Comparison of ENCODE assay signal across 6 cellular contexts in the genomic region with DNA sequence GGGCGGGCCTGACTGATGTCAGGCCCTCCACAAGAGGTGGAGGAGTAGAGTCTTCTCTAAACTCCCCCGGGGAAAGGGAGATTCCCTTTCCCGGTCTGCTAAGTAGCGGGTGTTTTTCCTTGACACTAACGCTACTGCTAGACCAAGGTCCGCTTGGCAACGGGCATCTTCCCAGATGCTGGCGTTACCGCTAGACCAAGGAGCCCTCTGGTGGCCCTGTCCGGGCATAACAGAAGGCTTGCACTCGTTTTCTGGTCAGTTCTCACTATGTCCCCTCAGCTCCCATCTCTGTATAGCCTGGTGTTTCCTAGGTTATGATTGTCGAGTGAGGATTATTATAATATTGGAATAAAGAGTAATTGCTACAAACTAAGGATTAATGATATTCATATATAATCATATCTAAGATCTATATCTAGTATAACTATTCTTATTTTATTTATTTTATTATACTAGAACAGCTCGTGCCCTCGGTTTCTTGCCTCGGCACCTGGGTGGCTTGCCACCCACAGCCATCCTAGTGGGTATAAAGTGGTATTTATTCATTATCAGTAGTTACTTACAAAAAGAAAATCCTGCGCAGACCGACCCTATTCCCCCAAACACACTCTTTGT. TPM values are rescaled to one million over a fixed set of nuclear protein-coding genes. Genes with fewer than 3 reads are reported as not detected.
A peak's percentile ranks its signal among the peaks of the same experiment; 100 is the strongest.
DNase-seq lines count a peak whose midpoint lies in the region; TF ChIP-seq lines count a peak whose summit lies in the region.
"Not testable (repeated sequence)": the region's sequence is repeated elsewhere in the genome, so short reads cannot be mapped to it uniquely, and the experiment has no call there.

No MANE protein-coding gene starts in this region.

- intact Hi-C loops in uterus (cut with DNase I; ENCODE audit: low total_unique reads), result not testable (repeated sequence)

- peaks cover 31% of the 10 kb centered on the region for H3K79me1 ChIP-seq in mesenchymal stem cell (replicated peaks; ENCODE audit: low read length, poor library complexity, severe bottlenecking)

- H3K4me1 Mint-ChIP-seq in activated CD4-positive, alpha-beta T cell treated with anti-CD3 and anti-CD28 coated beads, Interleukin-2, amount 10 ng/mL, durations not matched to agents 7 days and 5 days, result peaks cover 16% of the 10 kb centered on the region

- H2BK12ac ChIP-seq in mesenchymal stem cell (ENCODE audit: low read length in 2 of 2), result not testable (repeated sequence)

- not testable (repeated sequence) for H3K9ac ChIP-seq in mesenchymal stem cell (ENCODE audit: low read length)

- not testable (repeated sequence) for H3K27me3 ChIP-seq in mesenchymal stem cell (ENCODE audit: control insufficient read depth in 1 of 2, insufficient read depth in 1 of 2, low read length in 2 of 2); uterus

- not testable (repeated sequence) for H3K18ac ChIP-seq in mesenchymal stem cell (ENCODE audit: low read depth in 1 of 2, low read length in 2 of 2)

- DNase-seq in NCI-H226 (peak; percentile 32), erythroblast (lab: John Stamatoyannopoulos, UW) (peak; percentile 44 to 49), mesenchymal stem cell (peak; percentile 75), uterus (peak; percentile 64 to 71)
- DNase-seq in activated CD4-positive, alpha-beta T cell treated with anti-CD3 and anti-CD28 coated beads, Interleukin-2, amount 10 ng/mL, durations not matched to agents 7 days and 5 days, result peak; percentile 20

- not testable (repeated sequence) for H3K4ac ChIP-seq in mesenchymal stem cell (ENCODE audit: low read depth in 1 of 2, low read length in 2 of 2)

- TF ChIP-seq POLR2A in erythroblast (IDR thresholded peaks at IDR 0.05; ENCODE audit: low read length); uterus (IDR thresholded peaks at IDR 0.05): not testable (repeated sequence)

- 61% methylated on average over 12 of the region's 17 CpGs for WGBS in mesenchymal stem cell

- not testable (repeated sequence) for H4K91ac ChIP-seq in mesenchymal stem cell (ENCODE audit: low read length)

- H3K27ac Mint-ChIP-seq in activated CD4-positive, alpha-beta T cell treated with anti-CD3 and anti-CD28 coated beads, Interleukin-2, amount 10 ng/mL, durations not matched to agents 7 days and 5 days, result not testable (repeated sequence)

- H2BK15ac ChIP-seq in mesenchymal stem cell (ENCODE audit: low read depth, poor library complexity, severe bottlenecking), result not testable (repeated sequence)

- H4K8ac ChIP-seq in mesenchymal stem cell (ENCODE audit: low read length), result not testable (repeated sequence)

- not testable (repeated sequence) for H3K27ac ChIP-seq in mesenchymal stem cell (ENCODE audit: low read length, poor library complexity, severe bottlenecking); uterus

- peaks cover 80 to 94% of the 10 kb centered on the region in 2 experiments for H3K36me3 ChIP-seq in mesenchymal stem cell (ENCODE audit: control insufficient read depth in 1 of 2, insufficient read depth in 2 of 2, low read depth in 1 of 2, low read length in 2 of 2)
- H3K36me3 ChIP-seq in uterus, result not testable (repeated sequence)

- not testable (repeated sequence) for H3K4me3 ChIP-seq in mesenchymal stem cell (ENCODE audit: insufficient read depth in 1 of 2, low read depth in 1 of 2, low read length in 2 of 2); uterus

- not testable (repeated sequence) for H2BK120ac ChIP-seq in mesenchymal stem cell (ENCODE audit: low read depth, low read length)

- H3K4me1 ChIP-seq in mesenchymal stem cell (ENCODE audit: control insufficient read depth, insufficient read depth, low read depth, low read length); uterus: not testable (repeated sequence)

- POLR2A ChIA-PET in activated CD4-positive, alpha-beta T cell treated with anti-CD3 and anti-CD28 coated beads, Interleukin-2, amount 10 ng/mL, durations not matched to agents 7 days and 5 days (lab: Charles Lee), result not testable (repeated sequence)

- H2BK5ac ChIP-seq in mesenchymal stem cell (ENCODE audit: low read depth, low read length, poor library complexity, severe bottlenecking), result not testable (repeated sequence)

- not testable (repeated sequence) for H2AFZ ChIP-seq in mesenchymal stem cell (ENCODE audit: low read depth, low read length)

- not testable (repeated sequence) for H3K4me3 Mint-ChIP-seq in activated CD4-positive, alpha-beta T cell treated with anti-CD3 and anti-CD28 coated beads, Interleukin-2, amount 10 ng/mL, durations not matched to agents 7 days and 5 days

- not testable (repeated sequence) for H3K23ac ChIP-seq in mesenchymal stem cell (ENCODE audit: low read length in 2 of 2)

- H3K14ac ChIP-seq in mesenchymal stem cell (ENCODE audit: low read length in 2 of 2), result not testable (repeated sequence)

- not testable (repeated sequence) for H3K9me3 Mint-ChIP-seq in activated CD4-positive, alpha-beta T cell treated with anti-CD3 and anti-CD28 coated beads, Interleukin-2, amount 10 ng/mL, durations not matched to agents 7 days and 5 days

- not testable (repeated sequence) for H3K27me3 Mint-ChIP-seq in activated CD4-positive, alpha-beta T cell treated with anti-CD3 and anti-CD28 coated beads, Interleukin-2, amount 10 ng/mL, durations not matched to agents 7 days and 5 days

- H3K4me2 ChIP-seq in mesenchymal stem cell (ENCODE audit: low read length, poor library complexity, severe bottlenecking), result not testable (repeated sequence)

- peaks cover 55% of the 10 kb centered on the region for H3K36me3 Mint-ChIP-seq in activated CD4-positive, alpha-beta T cell treated with anti-CD3 and anti-CD28 coated beads, Interleukin-2, amount 10 ng/mL, durations not matched to agents 7 days and 5 days (ENCODE audit: low read depth)

- CTCF ChIA-PET in activated CD4-positive, alpha-beta T cell treated with anti-CD3 and anti-CD28 coated beads, Interleukin-2, amount 10 ng/mL, durations not matched to agents 7 days and 5 days (lab: Charles Lee), result interaction anchor here (0.6 to 1.1 kb wide), 5 partner anchors 10 to 248 kb away, joined by 3 to 6 read pairs (median 3); no protein-coding TSS in a partner anchor

- TF ChIP-seq CTCF in GM12872 (IDR thresholded peaks at IDR 0.05; ENCODE audit: insufficient read depth, low read depth, low read length) (peak; percentile 67), uterus (IDR thresholded peaks at IDR 0.05) (peak; percentile 29 to 64 (median 52))

- not testable (repeated sequence) for H2AK5ac ChIP-seq in mesenchymal stem cell (ENCODE audit: low read length, severe bottlenecking)

- not testable (repeated sequence) for H3K9me3 ChIP-seq in mesenchymal stem cell (ENCODE audit: control insufficient read depth, low read length); uterus

RNA-seq across cellular contexts. Expression of gene BUD31, which starts 6.9 kb away (rescaled TPM):
- 100 to 1,000 TPM in 1 of 2 experiments, 10 to 100 TPM in 1; 94.2 to 115 TPM for total RNA-seq in activated CD4-positive, alpha-beta T cell treated with anti-CD3 and anti-CD28 coated beads, Interleukin-2, amount 10 ng/mL, durations not matched to agents 7 days and 5 days
- polyA plus RNA-seq in mesenchymal stem cell (2013, experiment 1 of 2), result 171 TPM
- 175 TPM for polyA plus RNA-seq in mesenchymal stem cell (2013, experiment 2 of 2)
- total RNA-seq in uterus, result 10 to 100 TPM; 29.4 to 93.2 (median 54.4) TPM

RNA-seq across cellular contexts. Expression of gene PDAP1, which starts 7.2 kb away (rescaled TPM):
- total RNA-seq in activated CD4-positive, alpha-beta T cell treated with anti-CD3 and anti-CD28 coated beads, Interleukin-2, amount 10 ng/mL, durations not matched to agents 7 days and 5 days, result 10 to 100 TPM; 81.4 to 81.9 TPM
- polyA plus RNA-seq in mesenchymal stem cell (2013, experiment 1 of 2), result 109 TPM
- 104 TPM for polyA plus RNA-seq in mesenchymal stem cell (2013, experiment 2 of 2)
- 100 to 1,000 TPM in 1 of 4 donors, 10 to 100 TPM in 3; 39.9 to 185 (median 72.1) TPM for total RNA-seq in uterus

RNA-seq across cellular contexts. Expression of gene PTCD1, which starts 23.0 kb away (rescaled TPM):
- 1 to 10 TPM; 5.7 to 8.6 TPM for total RNA-seq in activated CD4-positive, alpha-beta T cell treated with anti-CD3 and anti-CD28 coated beads, Interleukin-2, amount 10 ng/mL, durations not matched to agents 7 days and 5 days
- 2.8 TPM for polyA plus RNA-seq in mesenchymal stem cell (2013, experiment 1 of 2)
- polyA plus RNA-seq in mesenchymal stem cell (2013, experiment 2 of 2), result 2.4 TPM
- 10 to 100 TPM in 1 of 4 donors, 1 to 10 TPM in 3; 1.2 to 17.4 (median 7.5) TPM for total RNA-seq in uterus

RNA-seq across cellular contexts. Expression of gene CPSF4, which starts 23.1 kb away (rescaled TPM):
- total RNA-seq in activated CD4-positive, alpha-beta T cell treated with anti-CD3 and anti-CD28 coated beads, Interleukin-2, amount 10 ng/mL, durations not matched to agents 7 days and 5 days, result 10 to 100 TPM; 58.5 to 61.9 TPM
- 26.1 TPM for polyA plus RNA-seq in mesenchymal stem cell (2013, experiment 1 of 2)
- 26.9 TPM for polyA plus RNA-seq in mesenchymal stem cell (2013, experiment 2 of 2)
- total RNA-seq in uterus, result 10 to 100 TPM; 23.8 to 67.9 (median 38.4) TPM

RNA-seq across cellular contexts. Expression of gene ARPC1B, which starts 41.1 kb away (rescaled TPM):
- 100 to 1,000 TPM; 361 to 399 TPM for total RNA-seq in activated CD4-positive, alpha-beta T cell treated with anti-CD3 and anti-CD28 coated beads, Interleukin-2, amount 10 ng/mL, durations not matched to agents 7 days and 5 days
- polyA plus RNA-seq in mesenchymal stem cell (2013, experiment 1 of 2), result 211 TPM
- 214 TPM for polyA plus RNA-seq in mesenchymal stem cell (2013, experiment 2 of 2)
- total RNA-seq in uterus, result 100 to 1,000 TPM in 3 of 4 donors, 10 to 100 TPM in 1; 74.5 to 275 (median 196) TPM

Comparison
In these comparisons a context has a peak if more than half of its experiments do, and no peak if none do; other contexts are left out.
1. DNase-seq: peak in every context shown above with its lines; median percentile 75 in mesenchymal stem cell; 68 in uterus; 46 in erythroblast; 32 in NCI-H226; 20 in activated CD4-positive, alpha-beta T cell treated with anti-CD3 and anti-CD28 coated beads, Interleukin-2, amount 10 ng/mL, durations not matched to agents 7 days and 5 days.